18 cellular contexts compared by ENCODE assay signal in genomic region chr22:27671413-27671721, GRCh38.
DNase-seq lines count a peak whose midpoint lies in the region; ATAC-seq, FAIRE-seq and TF ChIP-seq lines count a peak whose summit lies in the region.
"Had no signal": no experiment of that assay in that cellular context is flagged by ENCODE, and none has a peak within 500 bp of the region (broad histone marks: within the 10 kb centered on the region; RNA-seq: fewer than 3 reads in every experiment).

No MANE protein-coding gene starts in this region.

- H3K79me2 ChIP-seq in Loucy (ENCODE audit: insufficient read depth, low read length) (no peaks in the 10 kb centered on the region), H1 (ENCODE audit: control insufficient read depth in 1 of 2, insufficient read depth in 2 of 2, low read length in 2 of 2) (no peaks in the 10 kb centered on the region), neural progenitor cell (ENCODE audit: low read depth) (no peaks in the 10 kb centered on the region)

- no peak overlapping the region for H2AFZ ChIP-seq in Loucy (ENCODE audit: low read length)
- H2AFZ ChIP-seq in H1 (ENCODE audit: low read length): no peak overlapping the region
- no peak overlapping the region for H2AFZ ChIP-seq in neural progenitor cell (replicated peaks)

- DNase-seq in H1 (ENCODE audit: low read depth in 1 of 2, low spot score in 2 of 2) (no peak), neural progenitor cell (ENCODE audit: low spot score) (no peak), KBM-7 (no peak), GM19238 (ENCODE audit: insufficient read length, low spot score) (no peak)
- DNase-seq in activated naive CD4-positive, alpha-beta T cell treated with anti-CD3 and anti-CD28 coated beads for 36 hours: no peak
- DNase-seq: activated CD4-positive, alpha-beta T cell treated with anti-CD3 and anti-CD28 coated beads for 4 hours; activated naive CD4-positive, alpha-beta T cell treated with Interleukin-2 at 50 U/mL for 16 hours; midbrain; MV-4-11; NCI-H2029; NCI-H510A; sigmoid colon had no signal

- H3K14ac ChIP-seq in H1 (ENCODE audit: insufficient read length): no peak overlapping the region

- H3K9ac ChIP-seq in BLaER1 treated with 17β-estradiol and CSF1 and Interleukin-3, amounts not matched to agents 10 nM and 100 nM: peak overlapping the region in 10 of 11 experiments; percentile 73 to 84 (median 79); a peak in 19 of 22 replicates
- H3K9ac ChIP-seq in Loucy (ENCODE audit: low read depth, low read length, poor library complexity, severe bottlenecking) (peak overlapping the region; percentile 81), H1 (replicated peaks in 1 of 4; ENCODE audit: extremely low read depth in 1 of 4, low read depth in 3 of 4, low read length in 3 of 4) (peak overlapping the region in 2 of 4 experiments; percentile 27 to 35; a peak in 2 of 7 replicates), neural progenitor cell (peak overlapping the region; percentile 85)

- H4K8ac ChIP-seq in H1 (ENCODE audit: extremely low read depth, insufficient read depth, low read length): no peak overlapping the region

- H4K5ac ChIP-seq in H1 (ENCODE audit: insufficient read length, low read depth, low read length): peak overlapping the region; percentile 69

- H2BK20ac ChIP-seq in H1 (ENCODE audit: low read length): peak overlapping the region; percentile 77

- in situ Hi-C loops in KBM-7 (cut with MboI; ENCODE audit: low pct_unique_long_range_greater_than_20kb, low sequenced_read_pairs): no loop called here

- peak overlapping the region; percentile 95 for H3K18ac ChIP-seq in H1 (ENCODE audit: extremely low read depth, low read length)

- no peaks in the 10 kb centered on the region for H3K36me3 ChIP-seq in BLaER1 treated with 17β-estradiol and CSF1 and Interleukin-3, amounts not matched to agents 10 nM and 100 nM
- no peaks in the 10 kb centered on the region for H3K36me3 ChIP-seq in Loucy (ENCODE audit: insufficient read depth, low read length)
- peaks cover 0 to 9% (median 1%) of the 10 kb centered on the region in 4 experiments; a peak in 1 of 8 replicates for H3K36me3 ChIP-seq in H1 (ENCODE audit: control insufficient read depth in 2 of 4, insufficient read depth in 4 of 4, low read length in 3 of 4)
- H3K36me3 ChIP-seq in neural progenitor cell: no peaks in the 10 kb centered on the region
- H3K36me3 ChIP-seq: sigmoid colon had no signal

- H3F3A ChIP-seq in Loucy (ENCODE audit: low read depth) (no peaks in the 10 kb centered on the region; the same call in 1 of the 2 replicates), neural progenitor cell (ENCODE audit: low read depth) (peaks cover 27% of the 10 kb centered on the region)

- H2BK15ac ChIP-seq in H1 (ENCODE audit: low read length): peak overlapping the region; percentile 50; the same call in 1 of the 2 replicates

- peaks cover 16% of the 10 kb centered on the region for H3K27me3 Mint-ChIP-seq in neural progenitor cell (ENCODE audit: insufficient read depth, low read depth)
- peaks cover 33% of the 10 kb centered on the region for H3K27me3 Mint-ChIP-seq in activated naive CD4-positive, alpha-beta T cell treated with anti-CD3 and anti-CD28 coated beads for 36 hours (ENCODE audit: low read depth)

- peaks cover 69% of the 10 kb centered on the region for H3K4me1 Mint-ChIP-seq in neural progenitor cell
- no peaks in the 10 kb centered on the region for H3K4me1 Mint-ChIP-seq in activated naive CD4-positive, alpha-beta T cell treated with anti-CD3 and anti-CD28 coated beads for 36 hours (ENCODE audit: low read depth)

- H3K27me3 ChIP-seq in BLaER1 treated with 17β-estradiol and CSF1 and Interleukin-3, amounts not matched to agents 10 nM and 100 nM: no peaks in the 10 kb centered on the region
- H3K27me3 ChIP-seq in Loucy (ENCODE audit: insufficient read depth, low read length, poor library complexity, severe bottlenecking) (no peaks in the 10 kb centered on the region), H1 (replicated peaks in 1 of 4; ENCODE audit: control insufficient read depth in 3 of 4, extremely low read depth in 1 of 4, insufficient read depth in 3 of 4, low read length in 3 of 4) (no peaks in the 10 kb centered on the region), neural progenitor cell (no peaks in the 10 kb centered on the region)

- ATAC-seq in HG03439 (IDR thresholded peaks at IDR 0.05; ENCODE audit: unreplicated experiment): no peak
- ATAC-seq: esophagus mucosa had no signal

- peak overlapping the region; percentile 11 for H2BK120ac ChIP-seq in H1 (replicated peaks; ENCODE audit: low read depth, low read length)

- FAIRE-seq in H1 (lab: Jason Lieb, UNC): peak; percentile 36
- FAIRE-seq: GM19239, islet of Langerhans had no signal

- H3K23me2 ChIP-seq in H1 (ENCODE audit: low read depth, low read length): no peaks in the 10 kb centered on the region; the same call in 1 of the 2 replicates

- H3K36me3 Mint-ChIP-seq in neural progenitor cell: peaks cover 2% of the 10 kb centered on the region
- H3K36me3 Mint-ChIP-seq in activated naive CD4-positive, alpha-beta T cell treated with anti-CD3 and anti-CD28 coated beads for 36 hours (ENCODE audit: low read depth): no peaks in the 10 kb centered on the region

- H3K4me3 Mint-ChIP-seq in neural progenitor cell: peak overlapping the region; percentile 41
- H3K4me3 Mint-ChIP-seq in activated naive CD4-positive, alpha-beta T cell treated with anti-CD3 and anti-CD28 coated beads for 36 hours: no peak overlapping the region

- peak overlapping the region; percentile 54 to 89 (median 81); a peak in 21 of 22 replicates for H3K4me2 ChIP-seq in BLaER1 treated with 17β-estradiol and CSF1 and Interleukin-3, amounts not matched to agents 10 nM and 100 nM
- peak overlapping the region; percentile 86 for H3K4me2 ChIP-seq in Loucy (ENCODE audit: low read depth, low read length, poor library complexity, severe bottlenecking)
- peak overlapping the region; percentile 46 to 54 for H3K4me2 ChIP-seq in H1 (ENCODE audit: insufficient read depth in 1 of 2, low read depth in 2 of 2, low read length in 2 of 2)
- peak overlapping the region; percentile 61 for H3K4me2 ChIP-seq in neural progenitor cell

- H4K20me1 ChIP-seq in BLaER1 treated with 17β-estradiol and CSF1 and Interleukin-3, amounts not matched to agents 10 nM and 100 nM: no peaks in the 10 kb centered on the region
- H4K20me1 ChIP-seq in Loucy (ENCODE audit: insufficient read depth, low read length, poor library complexity, severe bottlenecking): no peaks in the 10 kb centered on the region
- peaks cover 0 to 2% of the 10 kb centered on the region in 2 experiments for H4K20me1 ChIP-seq in H1 (replicated peaks in 1 of 2; ENCODE audit: control insufficient read depth in 1 of 2, insufficient read depth in 2 of 2, low read length in 2 of 2)
- no peaks in the 10 kb centered on the region for H4K20me1 ChIP-seq in neural progenitor cell (ENCODE audit: low read depth)

- TF ChIP-seq CTCF in Loucy (conservative IDR thresholded peaks at IDR 0.05; ENCODE audit: low read length) (no peak), H1 (IDR thresholded peaks at IDR 0.05; ENCODE audit: control extremely low read depth in 1 of 3, insufficient read depth in 1 of 3, low read depth in 1 of 3, low read length in 3 of 3) (no peak), neural progenitor cell (IDR thresholded peaks at IDR 0.05) (no peak)

- peaks cover 51 to 79% (median 71%) of the 10 kb centered on the region in 10 experiments for H3K4me1 ChIP-seq in BLaER1 treated with 17β-estradiol and CSF1 and Interleukin-3, amounts not matched to agents 10 nM and 100 nM
- H3K4me1 ChIP-seq in Loucy (ENCODE audit: insufficient read depth, low read length, poor library complexity, severe bottlenecking) (peaks cover 42% of the 10 kb centered on the region), H1 (replicated peaks in 1 of 4; ENCODE audit: control insufficient read depth in 3 of 4, insufficient read depth in 4 of 4, low read length in 3 of 4) (peaks cover 8 to 23% (median 17%) of the 10 kb centered on the region in 4 experiments), neural progenitor cell (peaks cover 29% of the 10 kb centered on the region)

- TF ChIP-seq RAD21 in H1 (IDR thresholded peaks at IDR 0.05 in 1 of 2, conservative IDR thresholded peaks at IDR 0.05 in 1 of 2; ENCODE audit: low read depth in 2 of 2, low read length in 2 of 2): no peak

- peak overlapping the region; percentile 94 for H2BK12ac ChIP-seq in H1 (ENCODE audit: low read depth, low read length)

- CTCF ChIA-PET in H1 (lab: Charles Lee; ENCODE audit: partially characterized antibody): interaction anchor here (0.8 to 9.5 kb wide), 6 partner anchors 10 to 265 kb away, joined by 3 to 57 read pairs (median 6); no protein-coding TSS in a partner anchor
- CTCF ChIA-PET in activated naive CD4-positive, alpha-beta T cell treated with anti-CD3 and anti-CD28 coated beads for 36 hours (lab: Charles Lee): no interaction called here

- H3K9me3 Mint-ChIP-seq in neural progenitor cell: peaks cover 6% of the 10 kb centered on the region
- H3K9me3 Mint-ChIP-seq in activated naive CD4-positive, alpha-beta T cell treated with anti-CD3 and anti-CD28 coated beads for 36 hours: peaks cover 5% of the 10 kb centered on the region

- peak overlapping the region; percentile 61 for H4K91ac ChIP-seq in H1 (replicated peaks; ENCODE audit: insufficient read length, low read length)

- H3K27ac Mint-ChIP-seq in neural progenitor cell: peak overlapping the region; percentile 99
- H3K27ac Mint-ChIP-seq in activated naive CD4-positive, alpha-beta T cell treated with anti-CD3 and anti-CD28 coated beads for 36 hours: no peak overlapping the region

- H2BK5ac ChIP-seq in H1 (ENCODE audit: low read depth, low read length): peak overlapping the region; percentile 96

- H3K9me2 ChIP-seq in Loucy (replicated peaks; ENCODE audit: low read depth, low read length): no peaks in the 10 kb centered on the region

- H3K23ac ChIP-seq in H1 (ENCODE audit: insufficient read length): no peak overlapping the region

- peak overlapping the region; percentile 18 for H2AK5ac ChIP-seq in H1 (ENCODE audit: low read depth, low read length)

- no peaks in the 10 kb centered on the region; the same call in 1 of the 2 replicates for H3K79me1 ChIP-seq in H1 (ENCODE audit: low read depth, low read length)

- no peak for TF ChIP-seq POLR2A in H1 (IDR thresholded peaks at IDR 0.05; ENCODE audit: control extremely low read depth in 1 of 2, low read depth in 2 of 2, low read length in 2 of 2)

- intact Hi-C loops in activated naive CD4-positive, alpha-beta T cell treated with anti-CD3 and anti-CD28 coated beads for 36 hours (cut with micrococcal nuclease): no loop called here

- peak overlapping the region in 2 of 10 experiments; percentile 18 to 38; a peak in 4 of 20 replicates for H3K4me3 ChIP-seq in BLaER1 treated with 17β-estradiol and CSF1 and Interleukin-3, amounts not matched to agents 10 nM and 100 nM
- H3K4me3 ChIP-seq in Loucy (ENCODE audit: low read length, poor library complexity, severe bottlenecking) (peak overlapping the region; percentile 68), H1 (ENCODE audit: extremely low read depth in 1 of 4, insufficient read depth in 2 of 4, low read depth in 3 of 4, low read length in 4 of 4) (peak overlapping the region in 1 of 4 experiments; percentile 37; a peak in 1 of 8 replicates), neural progenitor cell (no peak overlapping the region)
- H3K4me3 ChIP-seq: sigmoid colon had no signal

- H3K9me3 ChIP-seq in BLaER1 treated with 17β-estradiol and CSF1 and Interleukin-3, amounts not matched to agents 10 nM and 100 nM (replicated peaks in 1 of 11): peaks cover 0 to 7% (median 4%) of the 10 kb centered on the region in 11 experiments; a peak in 21 of 22 replicates
- no peaks in the 10 kb centered on the region for H3K9me3 ChIP-seq in Loucy (ENCODE audit: insufficient read depth, low read depth, low read length)
- peaks cover 0 to 3% of the 10 kb centered on the region in 2 experiments; a peak in 2 of 4 replicates for H3K9me3 ChIP-seq in H1 (ENCODE audit: insufficient read depth in 2 of 2, low read depth in 1 of 2, low read length in 1 of 2)
- no peaks in the 10 kb centered on the region for H3K9me3 ChIP-seq in neural progenitor cell (ENCODE audit: low read depth)

- TF ChIP-seq EP300 in H1 (IDR thresholded peaks at IDR 0.05; ENCODE audit: borderline replicate concordance in 1 of 2, low read depth in 2 of 2, low read length in 2 of 2): no peak

- no peak overlapping the region for H3K56ac ChIP-seq in H1 (replicated peaks; ENCODE audit: insufficient read length, low read depth, low read length)

- POLR2A ChIA-PET in H1 (lab: Charles Lee; ENCODE audit: partially characterized antibody): interaction anchor here (0.9 to 2.3 kb wide), 13 partner anchors 8 to 196 kb away, joined by 3 to 15 read pairs (median 3); no protein-coding TSS in a partner anchor

- H3K27ac ChIP-seq in BLaER1 treated with 17β-estradiol and CSF1 and Interleukin-3, amounts not matched to agents 10 nM and 100 nM: peak overlapping the region; percentile 58 to 95 (median 92); a peak in 21 of 22 replicates
- H3K27ac ChIP-seq in H1 (ENCODE audit: low read depth, low read length) (peak overlapping the region; percentile 85), neural progenitor cell (peak overlapping the region; percentile 100)
- H3K27ac ChIP-seq: sigmoid colon had no signal

- peak overlapping the region; percentile 4 for H3K4ac ChIP-seq in H1 (replicated peaks; ENCODE audit: insufficient read length, low read depth, low read length)

- WGBS in H1 (ENCODE audit: extremely low coverage in 1 of 2, insufficient coverage in 1 of 2, insufficient read length in 1 of 2, insufficient replicate concordance in 2 of 2, low coverage in 1 of 2, low lambda C conversion rate in 2 of 2, missing lambda C conversion rate in 1 of 2), 2 experiments: 75% methylated on average over 1 of the region's 1 CpG; no CpG with 5 or more reads in 1 of the 2 experiments
